In the genomic region with DNA sequence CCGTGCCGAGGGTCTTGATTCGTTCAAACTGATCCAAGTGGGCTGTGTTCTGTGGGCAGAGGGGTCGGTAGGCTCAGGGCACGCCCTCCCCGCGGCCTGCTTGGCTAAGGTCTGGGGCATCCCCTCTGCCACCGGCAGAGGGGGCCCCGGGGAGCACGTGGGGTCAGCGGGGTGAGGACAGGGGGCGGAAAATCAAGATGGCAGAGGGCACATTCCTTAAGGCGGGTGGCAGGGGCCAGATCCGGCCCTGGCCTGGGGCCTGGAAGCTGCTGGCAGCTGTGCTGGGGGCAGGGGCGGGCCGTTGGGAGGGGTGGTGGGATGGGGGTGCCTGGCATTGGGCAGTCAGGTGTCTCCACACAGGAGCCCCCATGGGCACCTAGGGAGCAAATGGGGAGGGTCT, we compare ENCODE assay signal across 29 cellular contexts. TPM values are rescaled to one million over a fixed set of nuclear protein-coding genes. Genes with fewer than 3 reads are reported as not detected.
A peak's percentile ranks its signal among the peaks of the same experiment; 100 is the strongest.
DNase-seq lines count a peak whose midpoint lies in the region; ATAC-seq and TF ChIP-seq lines count a peak whose summit lies in the region.
"Had no signal": no experiment of that assay in that cellular context is flagged by ENCODE, and none has a peak within 500 bp of the region (broad histone marks: within the 10 kb centered on the region; RNA-seq: fewer than 3 reads in every experiment).

No MANE protein-coding gene starts in this region.

- no peak for TF ChIP-seq POLR2A in vagina (IDR thresholded peaks at IDR 0.05)

- no peak overlapping the region for H3K9ac ChIP-seq in rectal smooth muscle tissue (ENCODE audit: low read length)

- intact Hi-C loops in vagina (cut with DNase I), result no loop called here

- H3K36me3 ChIP-seq in right atrium auricular region (peaks cover 36% of the 10 kb centered on the region), rectal smooth muscle tissue (ENCODE audit: control insufficient read depth, insufficient read depth, low read length) (peaks cover 10% of the 10 kb centered on the region), vagina (peaks cover 0 to 29% of the 10 kb centered on the region in 2 donors)

- H3K27me3 ChIP-seq in right atrium auricular region, result no peaks in the 10 kb centered on the region
- H3K27me3 ChIP-seq in rectal smooth muscle tissue (ENCODE audit: control insufficient read depth, insufficient read depth, low read length), result no peaks in the 10 kb centered on the region
- H3K27me3 ChIP-seq in vagina, result no peaks in the 10 kb centered on the region
- H3K27me3 ChIP-seq: left lung, MG63, thyroid gland had no signal

- peaks cover 0 to 46% of the 10 kb centered on the region in 2 donors for H3K4me1 ChIP-seq in right atrium auricular region
- peaks cover 8% of the 10 kb centered on the region for H3K4me1 ChIP-seq in rectal smooth muscle tissue (ENCODE audit: control insufficient read depth, insufficient read depth, low read length)
- peaks cover 23% of the 10 kb centered on the region for H3K4me1 ChIP-seq in vagina

- no peak for ATAC-seq in HG03139 (IDR thresholded peaks at IDR 0.05; ENCODE audit: unreplicated experiment)
- no peak for ATAC-seq in HG03521 (IDR thresholded peaks at IDR 0.05; ENCODE audit: unreplicated experiment)
- no peak for ATAC-seq in HG03439 (IDR thresholded peaks at IDR 0.05; ENCODE audit: unreplicated experiment)
- ATAC-seq: activated CD4-positive, CD25-positive, alpha-beta regulatory T cell treated with anti-CD3 and anti-CD28 coated beads, Interleukin-2, amount 50 U/mL, for 24 hours; activated T-helper 17 cell treated with anti-CD3 and anti-CD28 coated beads, Interleukin-2, amount 50 U/mL, for 72 hours; left lung; stimulated activated naive CD8-positive, alpha-beta T cell treated with anti-CD3 and anti-CD28 coated beads, Interleukin-15, amount 100 ng/mL, for 72 hours had no signal

- H3K27ac ChIP-seq in coronary artery (peak overlapping the region; percentile 81 to 94), right atrium auricular region (peak overlapping the region; percentile 79 to 91), rectal smooth muscle tissue (ENCODE audit: low read depth, low read length) (peak overlapping the region; percentile 7), vagina (peak overlapping the region; percentile 51)
- H3K27ac ChIP-seq: left lung, thyroid gland had no signal

- H3K9me3 ChIP-seq in right atrium auricular region, result no peaks in the 10 kb centered on the region
- H3K9me3 ChIP-seq in vagina, result no peaks in the 10 kb centered on the region
- H3K9me3 ChIP-seq: left lung, MG63, thyroid gland had no signal

- H3K4me3 ChIP-seq in coronary artery (no peak overlapping the region), right atrium auricular region (no peak overlapping the region), rectal smooth muscle tissue (ENCODE audit: low read length) (no peak overlapping the region), vagina (no peak overlapping the region)
- H3K4me3 ChIP-seq: left lung, MG63, thyroid gland had no signal

- DNase-seq in coronary artery (ENCODE audit: low spot score), result no peak
- DNase-seq in right atrium auricular region (ENCODE audit: low spot score), result no peak
- no peak for DNase-seq in vagina (ENCODE audit: extremely low spot score in 2 of 2)
- DNase-seq: activated CD4-positive, alpha-beta memory T cell treated with anti-CD3 and anti-CD28 coated beads, Interleukin-2, amount 10 ng/mL, durations not matched to agents 7 days and 5 days; activated CD8-positive, alpha-beta memory T cell treated with anti-CD3 and anti-CD28 coated beads, Interleukin-2, amount 50 U/mL, for 48 hours; activated naive CD4-positive, alpha-beta T cell treated with anti-CD3 and anti-CD28 coated beads, Interleukin-2, amount 50 U/mL, for 16 hours; CD8-positive, alpha-beta memory T cell; effector CD8-positive, alpha-beta T cell; KBM-7; left lung; MG63; naive B cell; NCI-H1417; NCI-H2029 treated with DMSO at 0.1 percent for 48 hours; NCI-H524; OCI-M1; small intestine; stimulated activated CD4-positive, alpha-beta T cell treated with anti-CD3 and anti-CD28 coated beads, Interleukin-1b, Interleukin-23, amount 100 ng/mL, for 48 hours; stimulated activated naive CD8-positive, alpha-beta T cell treated with anti-CD3 and anti-CD28 coated beads, Interleukin-15, amount 100 ng/mL, for 72 hours; thyroid gland had no signal

- TF ChIP-seq CTCF in coronary artery (IDR thresholded peaks at IDR 0.05), result no peak
- TF ChIP-seq CTCF in right atrium auricular region (IDR thresholded peaks at IDR 0.05), result no peak
- no peak for TF ChIP-seq CTCF in vagina (IDR thresholded peaks at IDR 0.05)

RNA-seq across cellular contexts. Expression of a gene that starts 10.7 kb away (rescaled TPM):
- 100 to 1,000 TPM; 144 to 185 TPM for total RNA-seq in right atrium auricular region
- total RNA-seq in vagina, result 28.0 TPM

RNA-seq across cellular contexts. Expression of a gene that starts 16.3 kb away (rescaled TPM):
- total RNA-seq in right atrium auricular region, result 10 to 100 TPM; 20.2 to 38.2 TPM
- 6.9 TPM for total RNA-seq in vagina

RNA-seq across cellular contexts. Expression of a gene that starts 21.3 kb away (rescaled TPM):
- total RNA-seq in right atrium auricular region (not detected), vagina (not detected)
- total RNA-seq: bronchial epithelial cell, H4, left lung, mesenteric fat pad, thyroid gland had no signal

RNA-seq across cellular contexts. Expression of a gene that starts 29.5 kb away (rescaled TPM):
- total RNA-seq in right atrium auricular region (1 to 10 TPM in 1 of 2 donors, under 1 TPM in 1; 0.43 to 1.4 TPM), vagina (1.7 TPM)

RNA-seq across cellular contexts. Expression of a gene that starts 34.3 kb away (rescaled TPM):
- total RNA-seq in right atrium auricular region (10 to 100 TPM in 1 of 2 donors, 1 to 10 TPM in 1; 8.7 to 12.1 TPM), vagina (2.7 TPM)

Comparison
In these comparisons a context has a peak if more than half of its experiments do, and no peak if none do; other contexts are left out.
1. H3K27ac ChIP-seq: peak in every context shown above with its lines; median percentile 88 in coronary artery; 85 in right atrium auricular region; 51 in vagina; 7 in rectal smooth muscle tissue.